ENCODE assay signal across 1 cellular context in genomic region chr5:172509405-172509781, GRCh38.
TF ChIP-seq lines count a peak whose summit lies in the region.

No MANE protein-coding gene starts in this region.

TF ChIP-seq in K562, 482 proteins besides CTCF, POLR2A, EP300 and RAD21 (continued from another document):
- TF ChIP-seq TRIM28 (IDR thresholded peaks at IDR 0.05) (no peak), CEBPG (CRISPR knock-in tag; IDR thresholded peaks at IDR 0.05) (no peak), CEBPG (tag; conservative IDR thresholded peaks at IDR 0.05 in 1 of 2, IDR thresholded peaks at IDR 0.05 in 1 of 2) (no peak), MAFG (tag; conservative IDR thresholded peaks at IDR 0.05) (peak; percentile 51), MAFK (IDR thresholded peaks at IDR 0.05; ENCODE audit: low read length) (peak; percentile 14; the same call in 1 of the 2 replicates), ZNF239 (CRISPR knock-in tag; IDR thresholded peaks at IDR 0.05) (no peak)
